Comparison of ENCODE assay signal across 26 cellular contexts in genomic region chr3:14640157-14640562, GRCh38. TPM values are rescaled to one million over a fixed set of nuclear protein-coding genes. Genes with fewer than 3 reads are reported as not detected.
A peak's percentile ranks its signal among the peaks of the same experiment; 100 is the strongest.
DNase-seq lines count a peak whose midpoint lies in the region; ATAC-seq, FAIRE-seq and TF ChIP-seq lines count a peak whose summit lies in the region.
"Had no signal": no experiment of that assay in that cellular context is flagged by ENCODE, and none has a peak within 500 bp of the region (broad histone marks: within the 10 kb centered on the region; RNA-seq: fewer than 3 reads in every experiment).

No MANE protein-coding gene starts in this region.

- no peak overlapping the region for H3K4me3 ChIP-seq in breast epithelium
- peak overlapping the region; percentile 20 for H3K4me3 ChIP-seq in astrocyte (ENCODE audit: insufficient read depth, low read depth, low read length)
- H3K4me3 ChIP-seq: hepatocyte, skin epidermis had no signal

- H3K4me3 Mint-ChIP-seq in MCF 10A (ENCODE audit: unreplicated experiment) (no peak overlapping the region), astrocyte (ENCODE audit: unreplicated experiment) (no peak overlapping the region)
- H3K4me3 Mint-ChIP-seq: memory B cell; naive thymus-derived CD8-positive, alpha-beta T cell; stimulated activated naive CD8-positive, alpha-beta T cell treated with anti-CD3 and anti-CD28 coated beads, Interleukin-15, Interleukin-2, amounts not matched to agents 100 ng/mL and 50 ng/mL, for 24 hours had no signal

- CTCF ChIA-PET in MCF 10A (lab: Yijun Ruan, JAX), result no interaction called here

- H3K36me3 ChIP-seq in breast epithelium (no peaks in the 10 kb centered on the region), astrocyte (ENCODE audit: insufficient read depth, low read length) (no peaks in the 10 kb centered on the region)

- ATAC-seq in left colon, result no peak
- ATAC-seq in HG03097 (IDR thresholded peaks at IDR 0.05; ENCODE audit: low FRiP score, unreplicated experiment), result no peak
- ATAC-seq: naive thymus-derived CD8-positive, alpha-beta T cell had no signal

- H3K36me3 Mint-ChIP-seq in MCF 10A (ENCODE audit: insufficient read depth, unreplicated experiment) (no peaks in the 10 kb centered on the region), astrocyte (ENCODE audit: low read depth, unreplicated experiment) (no peaks in the 10 kb centered on the region)
- H3K36me3 Mint-ChIP-seq: memory B cell; naive thymus-derived CD8-positive, alpha-beta T cell had no signal

- POLR2A ChIA-PET in MCF 10A (lab: Yijun Ruan, JAX), result interaction anchor here (2.8 kb wide), 1 partner anchor 11 kb away, joined by 15 read pairs; the partner anchor contains the start of gene CCDC174

- H3K27me3 Mint-ChIP-seq in MCF 10A (ENCODE audit: insufficient read depth, unreplicated experiment), result peaks cover 42% of the 10 kb centered on the region
- peaks cover 13% of the 10 kb centered on the region for H3K27me3 Mint-ChIP-seq in astrocyte (ENCODE audit: low read depth, unreplicated experiment)

- H3K27ac ChIP-seq in breast epithelium (no peak overlapping the region), astrocyte (ENCODE audit: low read depth, low read length) (no peak overlapping the region)
- H3K27ac ChIP-seq: hepatocyte, HL-60, skin epidermis had no signal

- H3K4me1 Mint-ChIP-seq in MCF 10A (ENCODE audit: insufficient read depth, unreplicated experiment) (peaks cover 9% of the 10 kb centered on the region), astrocyte (ENCODE audit: low read depth, unreplicated experiment) (peaks cover 8% of the 10 kb centered on the region)
- H3K4me1 Mint-ChIP-seq: memory B cell had no signal

- intact Hi-C loops in MCF 10A (cut with micrococcal nuclease) (no loop called here), breast epithelium (cut with DNase I; ENCODE audit: low total_unique reads) (no loop called here), left colon (cut with DNase I, micrococcal nuclease) (no loop called here)

- peaks cover 0 to 25% of the 10 kb centered on the region in 2 donors for H3K27me3 ChIP-seq in breast epithelium
- H3K27me3 ChIP-seq in astrocyte (ENCODE audit: insufficient read depth, low read length), result peaks cover 22% of the 10 kb centered on the region

- BruUV-seq in MCF 10A (replicated peaks; lab: Mats Ljungman, UMichigan), result no TSS peak

- no peak overlapping the region for H3K27ac Mint-ChIP-seq in MCF 10A (ENCODE audit: low read depth, unreplicated experiment)
- H3K27ac Mint-ChIP-seq in astrocyte (ENCODE audit: unreplicated experiment), result no peak overlapping the region
- H3K27ac Mint-ChIP-seq: memory B cell; progenitor cell of endocrine pancreas; stimulated activated naive CD8-positive, alpha-beta T cell treated with anti-CD3 and anti-CD28 coated beads, Interleukin-15, Interleukin-2, amounts not matched to agents 100 ng/mL and 50 ng/mL, for 24 hours had no signal

- peak overlapping the region; percentile 65 for H3K4me2 ChIP-seq in astrocyte (ENCODE audit: low read length)
- H3K4me2 ChIP-seq: hepatocyte had no signal

- DNase-seq in MCF 10A (ENCODE audit: unreplicated experiment) (peak; percentile 43), breast epithelium (ENCODE audit: low spot score in 2 of 2) (no peak), astrocyte (ENCODE audit: low read depth) (no peak), inferior parietal cortex (ENCODE audit: extremely low spot score) (peak; percentile 49), left colon (no peak), DMS 273 treated with DMSO at 0.1 percent for 48 hours (lab: John Stamatoyannopoulos, UW) (no peak), NCI-H446 (lab: John Stamatoyannopoulos, UW) (no peak)
- DNase-seq: 8988T; activated CD4-positive, alpha-beta T cell treated with anti-CD3 and anti-CD28 coated beads for 48 hours; activated CD8-positive, alpha-beta memory T cell treated with anti-CD3 and anti-CD28 coated beads, Interleukin-2, amount 50 U/mL, for 4 hours; activated gamma-delta T cell; amniotic stem cell; C1 segment of cervical spinal cord; effector CD8-positive, alpha-beta T cell; HCEC 1CT; kidney; naive thymus-derived CD8-positive, alpha-beta T cell; NCI-H187; stimulated activated CD4-positive, alpha-beta T cell treated with anti-CD3 and anti-CD28 coated beads, Interleukin-2, amount 100 ng/mL, for 48 hours had no signal

- H3K9ac ChIP-seq in astrocyte (ENCODE audit: low read length), result no peak overlapping the region

- no peaks in the 10 kb centered on the region for H3K9me3 Mint-ChIP-seq in MCF 10A (ENCODE audit: unreplicated experiment)
- no peaks in the 10 kb centered on the region for H3K9me3 Mint-ChIP-seq in astrocyte (ENCODE audit: unreplicated experiment)
- H3K9me3 Mint-ChIP-seq: memory B cell; naive thymus-derived CD8-positive, alpha-beta T cell; stimulated activated naive CD8-positive, alpha-beta T cell treated with anti-CD3 and anti-CD28 coated beads, Interleukin-15, Interleukin-2, amounts not matched to agents 100 ng/mL and 50 ng/mL, for 24 hours had no signal

- FAIRE-seq in astrocyte (lab: Jason Lieb, UNC), result no peak
- FAIRE-seq: kidney had no signal

- no peaks in the 10 kb centered on the region for H3K4me1 ChIP-seq in breast epithelium
- H3K4me1 ChIP-seq in astrocyte (ENCODE audit: insufficient read depth, low read length), result peaks cover 6% of the 10 kb centered on the region

- peak overlapping the region; percentile 28 for H2AFZ ChIP-seq in astrocyte (ENCODE audit: low read depth, low read length)
- H2AFZ ChIP-seq: hepatocyte had no signal

- no peak for TF ChIP-seq POLR2A in breast epithelium (IDR thresholded peaks at IDR 0.05)

- no peaks in the 10 kb centered on the region for H3K79me2 ChIP-seq in astrocyte (ENCODE audit: insufficient read depth, low read length)
- H3K79me2 ChIP-seq: hepatocyte had no signal

- H4K20me1 ChIP-seq in astrocyte (ENCODE audit: insufficient read depth, low read length), result no peaks in the 10 kb centered on the region

- no peaks in the 10 kb centered on the region for H3K9me3 ChIP-seq in breast epithelium
- H3K9me3 ChIP-seq in astrocyte (ENCODE audit: insufficient read depth, low read depth, low read length), result no peaks in the 10 kb centered on the region

- no peak for TF ChIP-seq CTCF in MCF 10A (IDR thresholded peaks at IDR 0.05; ENCODE audit: unreplicated experiment)
- no peak for TF ChIP-seq CTCF in breast epithelium (IDR thresholded peaks at IDR 0.05)
- TF ChIP-seq CTCF in astrocyte (IDR thresholded peaks at IDR 0.05; ENCODE audit: insufficient read depth, low read depth, low read length), result no peak

RNA-seq across cellular contexts. Expression of gene CCDC174, which starts 11.4 kb away (rescaled TPM):
- total RNA-seq in MCF 10A (2022), result 25.4 and 28.7 TPM in 2 replicates
- total RNA-seq in breast epithelium, result 10 to 100 TPM; 18.4 to 34.8 (median 30.8) TPM
- 17.4 and 19.9 TPM in 2 replicates for total RNA-seq in astrocyte
- 10 to 100 TPM; 18.5 to 20.0 TPM for total RNA-seq in left colon

RNA-seq across cellular contexts. Expression of gene C3orf20, which starts 34.8 kb away (rescaled TPM):
- total RNA-seq in MCF 10A (2022) (0.15 TPM in 1 of 2 replicates, not detected in the other), breast epithelium (under 1 TPM in 2 of 3 donors, not detected in 1; 0.15 to 0.16 TPM), astrocyte (0.16 TPM in 1 of 2 replicates, not detected in the other), left colon (under 1 TPM in 1 of 2 donors, not detected in 1; 0.21 TPM)

Comparison
In these comparisons a context has a peak if more than half of its experiments do, and no peak if none do; other contexts are left out.
1. DNase-seq: peak in MCF 10A (single experiment) and inferior parietal cortex (single experiment); none in breast epithelium (0 of 2), astrocyte (single experiment), left colon (0 of 2), DMS 273 treated with DMSO at 0.1 percent for 48 hours (single experiment) and NCI-H446 (0 of 2).